ENCODE assay signal across 15 cellular contexts in the genomic region with DNA sequence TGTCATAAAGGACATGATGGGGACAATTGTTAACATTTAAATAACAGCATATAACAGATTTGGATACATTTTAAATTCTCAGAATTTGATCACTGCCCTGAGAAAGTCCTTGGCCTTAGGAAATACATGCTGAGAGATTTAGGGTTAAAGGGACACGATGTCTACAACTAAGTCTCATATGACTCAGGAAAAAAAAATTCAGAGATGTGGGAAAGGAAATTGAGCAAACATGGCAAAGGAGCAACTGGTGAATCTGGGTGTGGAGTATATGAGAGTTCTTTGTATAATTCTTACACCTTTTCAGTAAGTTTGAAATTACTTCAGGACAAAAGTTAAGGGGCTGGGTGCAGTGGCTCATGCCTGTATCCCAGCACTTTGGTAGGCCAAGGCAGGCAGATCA. TPM values are rescaled to one million over a fixed set of nuclear protein-coding genes. Genes with fewer than 3 reads are reported as not detected.
DNase-seq lines count a peak whose midpoint lies in the region; ATAC-seq and TF ChIP-seq lines count a peak whose summit lies in the region.
"Had no signal": no experiment of that assay in that cellular context is flagged by ENCODE, and none has a peak within 500 bp of the region (broad histone marks: within the 10 kb centered on the region; RNA-seq: fewer than 3 reads in every experiment).

No MANE protein-coding gene starts in this region.

- DNase-seq in HFFc6 (peak; percentile 54), astrocyte of the hippocampus (ENCODE audit: low read depth, low spot score) (peak; percentile 58), glomerular visceral epithelial cell (ENCODE audit: extremely low spot score) (peak; percentile 30), G401 (ENCODE audit: low spot score) (no peak), coronary artery (ENCODE audit: low spot score) (no peak)
- DNase-seq in activated CD8-positive, alpha-beta memory T cell treated with anti-CD3 and anti-CD28 coated beads, Interleukin-2, amount 50 U/mL, for 4 hours, result no peak
- DNase-seq: activated CD4-positive, alpha-beta T cell treated with anti-CD3 and anti-CD28 coated beads, Interleukin-2, amount 10 ng/mL, durations not matched to agents 24 days and 14 days; aorta; stimulated activated CD4-positive, alpha-beta T cell treated with anti-CD3 and anti-CD28 coated beads, Interleukin-15, amount 100 ng/mL, for 24 hours had no signal

- peak overlapping the region; percentile 71 for H3K27ac ChIP-seq in ACC112 (ENCODE audit: low read depth, low read length)
- no peak overlapping the region for H3K27ac ChIP-seq in coronary artery

- no peaks in the 10 kb centered on the region for H3K9me3 Mint-ChIP-seq in HFFc6
- H3K9me3 Mint-ChIP-seq: activated CD4-positive, alpha-beta T cell treated with anti-CD3 and anti-CD28 coated beads, Interleukin-2, amount 10 ng/mL, durations not matched to agents 24 days and 14 days; activated T-helper 1 cell treated with anti-CD3 and anti-CD28 coated beads, Interleukin-12 subunit alpha, Interleukin-12 subunit beta, Interleukin-2, Interleukin-4 antibody, amounts not matched to agents 30 ng/mL and 10 ng/mL and 1 ng/mL, durations not matched to agents 14 hours and 24 hours and 36 hours; memory B cell; T-helper 1 cell treated with Interleukin-12 subunit alpha and Interleukin-12 subunit beta and Interleukin-4 antibody, amounts not matched to agents 30 μg/mL and 1 μg/mL, for 36 hours; type B pancreatic cell had no signal

- H3K27ac Mint-ChIP-seq in HFFc6, result peak overlapping the region; percentile 56
- H3K27ac Mint-ChIP-seq: activated CD4-positive, alpha-beta T cell treated with anti-CD3 and anti-CD28 coated beads, Interleukin-2, amount 10 ng/mL, durations not matched to agents 24 days and 14 days; activated T-helper 1 cell treated with anti-CD3 and anti-CD28 coated beads, Interleukin-12 subunit alpha, Interleukin-12 subunit beta, Interleukin-2, Interleukin-4 antibody, amounts not matched to agents 30 ng/mL and 10 ng/mL and 1 ng/mL, durations not matched to agents 14 hours and 24 hours and 36 hours; memory B cell; T-helper 1 cell treated with Interleukin-12 subunit alpha and Interleukin-12 subunit beta and Interleukin-4 antibody, amounts not matched to agents 30 μg/mL and 1 μg/mL, for 36 hours; type B pancreatic cell had no signal

- H3K27me3 Mint-ChIP-seq in HFFc6 (ENCODE audit: insufficient read depth), result no peaks in the 10 kb centered on the region; the same call in 1 of the 2 replicates
- H3K27me3 Mint-ChIP-seq: type B pancreatic cell had no signal

- no peaks in the 10 kb centered on the region for H3K27me3 ChIP-seq in ACC112 (ENCODE audit: insufficient read depth, low read length)

- H3K4me3 Mint-ChIP-seq in HFFc6, result peak overlapping the region; percentile 22
- H3K4me3 Mint-ChIP-seq: activated CD4-positive, alpha-beta T cell treated with anti-CD3 and anti-CD28 coated beads, Interleukin-2, amount 10 ng/mL, durations not matched to agents 24 days and 14 days; activated T-helper 1 cell treated with anti-CD3 and anti-CD28 coated beads, Interleukin-12 subunit alpha, Interleukin-12 subunit beta, Interleukin-2, Interleukin-4 antibody, amounts not matched to agents 30 ng/mL and 10 ng/mL and 1 ng/mL, durations not matched to agents 14 hours and 24 hours and 36 hours; memory B cell; T-helper 1 cell treated with Interleukin-12 subunit alpha and Interleukin-12 subunit beta and Interleukin-4 antibody, amounts not matched to agents 30 μg/mL and 1 μg/mL, for 36 hours; type B pancreatic cell had no signal

- in situ Hi-C loops in G401 (cut with HindIII; ENCODE audit: low sequenced_read_pairs), result no loop called here

- no peak overlapping the region for H2AFZ ChIP-seq in ACC112 (ENCODE audit: low read length, unreplicated experiment)

- H3K4me1 ChIP-seq in ACC112 (ENCODE audit: control insufficient read depth, insufficient read depth, low read length, unreplicated experiment), result peaks cover 17% of the 10 kb centered on the region

- H3K4me3 ChIP-seq in ACC112 (ENCODE audit: low read depth, low read length) (0 out of 2 replicates have a peak overlapping the region, but pooled peaks have one; percentile 19), coronary artery (no peak overlapping the region)

- peaks cover 11% of the 10 kb centered on the region for H3K4me1 Mint-ChIP-seq in HFFc6 (ENCODE audit: low read depth)
- H3K4me1 Mint-ChIP-seq: activated CD4-positive, alpha-beta T cell treated with anti-CD3 and anti-CD28 coated beads, Interleukin-2, amount 10 ng/mL, durations not matched to agents 24 days and 14 days; memory B cell had no signal

- TF ChIP-seq CTCF in HFFc6 (IDR thresholded peaks at IDR 0.05) (no peak), coronary artery (IDR thresholded peaks at IDR 0.05) (no peak)

- H3K79me2 ChIP-seq in ACC112 (ENCODE audit: control insufficient read depth, insufficient read depth, low read length, unreplicated experiment), result no peaks in the 10 kb centered on the region

- peaks cover 12% of the 10 kb centered on the region; the same call in 1 of the 2 replicates for H3K36me3 ChIP-seq in ACC112 (ENCODE audit: insufficient read depth, low read length)

- peaks cover 25% of the 10 kb centered on the region for H3K36me3 Mint-ChIP-seq in HFFc6 (ENCODE audit: low read depth)
- H3K36me3 Mint-ChIP-seq: memory B cell had no signal

- ATAC-seq in GM18502 (IDR thresholded peaks at IDR 0.05; ENCODE audit: poor library complexity, unreplicated experiment), result no peak

RNA-seq across cellular contexts. Expression of a gene that starts 18.2 kb away (rescaled TPM):
- 1 to 10 TPM; 5.5 to 6.9 (median 5.9) TPM for total RNA-seq in HFFc6 (2021; fragmentation: NEBNext Ultra II Directional; extraction: Animal tissue kit (Norgen Biotek cat#: 25700))
- 2.1 and 2.2 TPM in 2 replicates for total RNA-seq in G401 (2014; rRNA removed; shearing (Covaris generic))

RNA-seq across cellular contexts. Expression of a gene that starts 32.3 kb away (rescaled TPM):
- not detected for total RNA-seq in HFFc6 (2021; fragmentation: NEBNext Ultra II Directional; extraction: Animal tissue kit (Norgen Biotek cat#: 25700))
- 0.31 TPM in 1 of 2 replicates, not detected in the other for total RNA-seq in G401 (2014; rRNA removed; shearing (Covaris generic))
- total RNA-seq: activated CD4-positive, alpha-beta T cell treated with anti-CD3 and anti-CD28 coated beads, Interleukin-2, amount 10 ng/mL, durations not matched to agents 24 days and 14 days; activated T-helper 1 cell treated with anti-CD3 and anti-CD28 coated beads, Interleukin-12 subunit alpha, Interleukin-12 subunit beta, Interleukin-2, Interleukin-4 antibody, amounts not matched to agents 30 ng/mL and 10 ng/mL and 1 ng/mL, durations not matched to agents 14 hours and 24 hours and 36 hours had no signal

RNA-seq across cellular contexts. Expression of a gene that starts 34.5 kb away (rescaled TPM):
- total RNA-seq in HFFc6 (2021; fragmentation: NEBNext Ultra II Directional; extraction: Animal tissue kit (Norgen Biotek cat#: 25700)), result not detected
- total RNA-seq in G401 (2014; rRNA removed; shearing (Covaris generic)), result not detected in 2 replicates
- total RNA-seq: activated CD4-positive, alpha-beta T cell treated with anti-CD3 and anti-CD28 coated beads, Interleukin-2, amount 10 ng/mL, durations not matched to agents 24 days and 14 days; activated T-helper 1 cell treated with anti-CD3 and anti-CD28 coated beads, Interleukin-12 subunit alpha, Interleukin-12 subunit beta, Interleukin-2, Interleukin-4 antibody, amounts not matched to agents 30 ng/mL and 10 ng/mL and 1 ng/mL, durations not matched to agents 14 hours and 24 hours and 36 hours; aorta had no signal

RNA-seq across cellular contexts. Expression of a gene that starts 35.9 kb away (rescaled TPM):
- 10 to 100 TPM; 34.3 to 47.2 (median 38.3) TPM for total RNA-seq in HFFc6 (2021; fragmentation: NEBNext Ultra II Directional; extraction: Animal tissue kit (Norgen Biotek cat#: 25700))
- 79.1 and 101 TPM in 2 replicates for total RNA-seq in G401 (2014; rRNA removed; shearing (Covaris generic))

RNA-seq across cellular contexts. Expression of a gene that starts 56.1 kb away (rescaled TPM):
- not detected for total RNA-seq in HFFc6 (2021; fragmentation: NEBNext Ultra II Directional; extraction: Animal tissue kit (Norgen Biotek cat#: 25700))
- 59.3 and 74.0 TPM in 2 replicates for total RNA-seq in G401 (2014; rRNA removed; shearing (Covaris generic))
- total RNA-seq: activated CD4-positive, alpha-beta T cell treated with anti-CD3 and anti-CD28 coated beads, Interleukin-2, amount 10 ng/mL, durations not matched to agents 24 days and 14 days; activated T-helper 1 cell treated with anti-CD3 and anti-CD28 coated beads, Interleukin-12 subunit alpha, Interleukin-12 subunit beta, Interleukin-2, Interleukin-4 antibody, amounts not matched to agents 30 ng/mL and 10 ng/mL and 1 ng/mL, durations not matched to agents 14 hours and 24 hours and 36 hours had no signal

Comparison
In these comparisons a context has a peak if more than half of its experiments do, and no peak if none do; other contexts are left out.
1. DNase-seq: peak in HFFc6 (single experiment), astrocyte of the hippocampus (single experiment) and glomerular visceral epithelial cell (single experiment); none in G401 (single experiment), coronary artery (single experiment) and activated CD8-positive, alpha-beta memory T cell treated with anti-CD3 and anti-CD28 coated beads, Interleukin-2, amount 50 U/mL, for 4 hours (single experiment).